In the genomic region with DNA sequence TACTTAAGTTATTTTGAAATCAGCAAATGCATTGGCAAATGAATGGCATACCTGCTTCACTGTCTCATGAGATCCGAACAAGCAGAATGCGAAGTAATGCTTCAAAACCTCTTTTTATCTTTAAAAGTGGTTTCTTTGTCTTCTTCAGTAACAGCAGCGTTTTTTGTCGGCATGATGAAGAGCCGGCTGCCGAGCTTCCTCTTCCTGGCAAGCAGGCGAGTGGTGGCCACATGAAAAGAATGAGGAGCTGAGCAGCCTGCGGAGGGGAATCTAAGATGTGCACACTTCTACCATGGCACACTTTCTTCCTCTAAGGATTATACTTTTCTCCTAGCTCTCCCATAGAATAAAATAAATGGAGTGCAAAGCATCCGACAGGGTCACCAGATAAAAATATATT, we compare ENCODE assay signal across 12 cellular contexts. TPM values are rescaled to one million over a fixed set of nuclear protein-coding genes. Genes with fewer than 3 reads are reported as not detected.
DNase-seq lines count a peak whose midpoint lies in the region; ATAC-seq and TF ChIP-seq lines count a peak whose summit lies in the region.
"Had no signal": no experiment of that assay in that cellular context is flagged by ENCODE, and none has a peak within 500 bp of the region (broad histone marks: within the 10 kb centered on the region; RNA-seq: fewer than 3 reads in every experiment).

No MANE protein-coding gene starts in this region.

- H3K4me3 ChIP-seq in CD4-positive, CD25-positive, alpha-beta regulatory T cell (ENCODE audit: low read depth, low read length): peak overlapping the region; percentile 29
- no peak overlapping the region for H3K4me3 ChIP-seq in Peyer's patch
- no peak overlapping the region for H3K4me3 ChIP-seq in naive thymus-derived CD4-positive, alpha-beta T cell (ENCODE audit: low read length)

- H3K4me1 Mint-ChIP-seq in CD4-positive, CD25-positive, alpha-beta regulatory T cell: peaks cover 19 to 61% (median 36%) of the 10 kb centered on the region in 4 donors
- peaks cover 15 to 51% (median 41%) of the 10 kb centered on the region in 7 donors for H3K4me1 Mint-ChIP-seq in naive thymus-derived CD4-positive, alpha-beta T cell

- H3K27me3 Mint-ChIP-seq in CD4-positive, CD25-positive, alpha-beta regulatory T cell: no peaks in the 10 kb centered on the region
- peaks cover 20 to 47% (median 20%) of the 10 kb centered on the region in 5 donors for H3K27me3 Mint-ChIP-seq in naive thymus-derived CD4-positive, alpha-beta T cell

- peak overlapping the region; percentile 29 for H3K27ac ChIP-seq in CD4-positive, CD25-positive, alpha-beta regulatory T cell (ENCODE audit: insufficient read depth, low read length, poor library complexity, severe bottlenecking)
- no peak overlapping the region for H3K27ac ChIP-seq in Peyer's patch
- no peak overlapping the region for H3K27ac ChIP-seq in naive thymus-derived CD4-positive, alpha-beta T cell (ENCODE audit: low read depth, low read length)
- H3K27ac ChIP-seq: HL-60 had no signal

- peak; percentile 7 to 64 (median 61) for DNase-seq in CD4-positive, CD25-positive, alpha-beta regulatory T cell
- DNase-seq in Peyer's patch: peak in 2 of 3 donors; percentile 42 to 56
- DNase-seq in activated T-cell treated with anti-CD3 and anti-CD28 coated beads for 24 hours (ENCODE audit: low read depth): peak; percentile 15
- peak; percentile 18 to 86 (median 75) for DNase-seq in naive thymus-derived CD4-positive, alpha-beta T cell
- no peak for DNase-seq in GM19238 (ENCODE audit: insufficient read length, low spot score)
- DNase-seq: AML-193, NCI-H1105, T1000 had no signal

- ATAC-seq in CD4-positive, CD25-positive, alpha-beta regulatory T cell (ENCODE audit: low read depth in 2 of 2): peak; percentile 60 to 72
- peak; percentile 88 for ATAC-seq in naive thymus-derived CD4-positive, alpha-beta T cell
- ATAC-seq in HG02571 (IDR thresholded peaks at IDR 0.05; ENCODE audit: unreplicated experiment): no peak
- no peak for ATAC-seq in HG02981 (IDR thresholded peaks at IDR 0.05; ENCODE audit: unreplicated experiment)
- no peak for ATAC-seq in esophagus mucosa

- peak overlapping the region; percentile 48 to 83 (median 72) for H3K27ac Mint-ChIP-seq in CD4-positive, CD25-positive, alpha-beta regulatory T cell
- peak overlapping the region in 8 of 9 donors; percentile 23 to 81 (median 55) for H3K27ac Mint-ChIP-seq in naive thymus-derived CD4-positive, alpha-beta T cell

- no peaks in the 10 kb centered on the region for H3K36me3 ChIP-seq in CD4-positive, CD25-positive, alpha-beta regulatory T cell (ENCODE audit: control insufficient read depth, insufficient read depth, low read length)
- H3K36me3 ChIP-seq in Peyer's patch: no peaks in the 10 kb centered on the region
- H3K36me3 ChIP-seq in naive thymus-derived CD4-positive, alpha-beta T cell (ENCODE audit: control insufficient read depth in 2 of 3, insufficient read depth in 3 of 3, low read length in 3 of 3): no peaks in the 10 kb centered on the region

- H3K9me3 Mint-ChIP-seq in CD4-positive, CD25-positive, alpha-beta regulatory T cell: no peaks in the 10 kb centered on the region
- no peaks in the 10 kb centered on the region for H3K9me3 Mint-ChIP-seq in naive thymus-derived CD4-positive, alpha-beta T cell

- no peaks in the 10 kb centered on the region for H3K36me3 Mint-ChIP-seq in CD4-positive, CD25-positive, alpha-beta regulatory T cell
- H3K36me3 Mint-ChIP-seq in naive thymus-derived CD4-positive, alpha-beta T cell: peaks cover 0 to 2% (median 0%) of the 10 kb centered on the region in 5 donors

- no peak for TF ChIP-seq POLR2A in Peyer's patch (IDR thresholded peaks at IDR 0.05)

- H3K4me3 Mint-ChIP-seq in CD4-positive, CD25-positive, alpha-beta regulatory T cell: peak overlapping the region; percentile 44 to 68 (median 60)
- peak overlapping the region; percentile 51 to 87 (median 71) for H3K4me3 Mint-ChIP-seq in naive thymus-derived CD4-positive, alpha-beta T cell

- CTCF ChIA-PET in naive thymus-derived CD4-positive, alpha-beta T cell (lab: Charles Lee): interaction anchor here (0.7 to 1.2 kb wide), 4 partner anchors 9 to 489 kb away, joined by 3 to 5 read pairs (median 4); no protein-coding TSS in a partner anchor

- H3K9me3 ChIP-seq in CD4-positive, CD25-positive, alpha-beta regulatory T cell (ENCODE audit: control insufficient read depth in 2 of 2, low read length in 2 of 2): no peaks in the 10 kb centered on the region
- H3K9me3 ChIP-seq in Peyer's patch: no peaks in the 10 kb centered on the region
- H3K9me3 ChIP-seq in naive thymus-derived CD4-positive, alpha-beta T cell (ENCODE audit: control insufficient read depth in 2 of 3, low read length in 3 of 3): no peaks in the 10 kb centered on the region

- no peak for TF ChIP-seq CTCF in Peyer's patch (IDR thresholded peaks at IDR 0.05)

- no peaks in the 10 kb centered on the region for H3K27me3 ChIP-seq in CD4-positive, CD25-positive, alpha-beta regulatory T cell (ENCODE audit: control insufficient read depth, insufficient read depth, low read length)
- H3K27me3 ChIP-seq in Peyer's patch: no peaks in the 10 kb centered on the region
- H3K27me3 ChIP-seq in naive thymus-derived CD4-positive, alpha-beta T cell (ENCODE audit: control insufficient read depth in 2 of 2, insufficient read depth in 2 of 2, low read length in 2 of 2): peaks cover 0 to 2% of the 10 kb centered on the region in 2 donors

- intact Hi-C loops in naive thymus-derived CD4-positive, alpha-beta T cell (cut with micrococcal nuclease): loop anchor here (1.0 kb wide), 1 partner anchor 27 kb away; no protein-coding TSS in a partner anchor

- POLR2A ChIA-PET in naive thymus-derived CD4-positive, alpha-beta T cell (lab: Charles Lee): interaction anchor here (1.0 to 2.3 kb wide), 4 partner anchors 27 to 110 kb away, joined by 3 to 13 read pairs (median 3); no protein-coding TSS in a partner anchor

- peaks cover 37% of the 10 kb centered on the region for H3K4me1 ChIP-seq in CD4-positive, CD25-positive, alpha-beta regulatory T cell (ENCODE audit: control insufficient read depth, insufficient read depth, low read length, poor library complexity, severe bottlenecking)
- peaks cover 0 to 5% (median 0%) of the 10 kb centered on the region in 4 donors for H3K4me1 ChIP-seq in Peyer's patch
- peaks cover 14 to 26% of the 10 kb centered on the region in 2 donors for H3K4me1 ChIP-seq in naive thymus-derived CD4-positive, alpha-beta T cell (ENCODE audit: control insufficient read depth in 2 of 2, insufficient read depth in 2 of 2, low read length in 2 of 2)

RNA-seq across cellular contexts. Expression of a gene that starts 42.4 kb away (rescaled TPM):
- 60.0 TPM for total RNA-seq in CD4-positive, CD25-positive, alpha-beta regulatory T cell
- 100 to 1,000 TPM in 1 of 4 donors, 10 to 100 TPM in 3; 74.1 to 109 (median 83.7) TPM for polyA plus RNA-seq in CD4-positive, CD25-positive, alpha-beta regulatory T cell
- 10 to 100 TPM; 34.6 to 83.5 (median 43.6) TPM for total RNA-seq in Peyer's patch
- total RNA-seq in naive thymus-derived CD4-positive, alpha-beta T cell: 100 to 1,000 TPM in 2 of 5 experiments, 10 to 100 TPM in 3; 42.9 to 122 (median 66.7) TPM
- 100 to 1,000 TPM; 102 to 130 TPM for polyA plus RNA-seq in naive thymus-derived CD4-positive, alpha-beta T cell
- total RNA-seq in esophagus mucosa: 34.6 TPM

Comparison
In these comparisons a context has a peak if more than half of its experiments do, and no peak if none do; other contexts are left out.
1. ATAC-seq: peak in CD4-positive, CD25-positive, alpha-beta regulatory T cell (2 of 2) and naive thymus-derived CD4-positive, alpha-beta T cell (single experiment); none in HG02571 (single experiment), HG02981 (single experiment) and esophagus mucosa (single experiment).